ENCODE assay signal across 3 cellular contexts in the genomic region with DNA sequence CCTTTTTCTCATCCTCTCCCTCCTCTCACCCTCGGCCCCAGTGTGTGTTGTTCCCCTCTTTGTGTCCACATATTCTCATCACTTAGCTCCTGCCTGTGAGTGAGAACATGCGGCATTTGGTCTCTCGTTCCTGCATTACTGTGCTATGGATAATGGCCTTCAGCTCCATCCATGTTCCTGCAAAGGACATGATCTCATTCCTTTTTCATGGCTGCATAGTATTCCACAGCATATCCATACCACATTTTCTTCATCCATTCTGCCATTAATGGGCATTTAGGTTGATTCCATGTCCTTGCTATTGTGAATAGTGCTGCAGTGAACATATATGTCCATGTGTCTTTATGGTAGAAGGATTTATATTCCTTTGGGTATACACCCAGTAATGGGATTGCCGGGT.
TF ChIP-seq lines count a peak whose summit lies in the region.

No MANE protein-coding gene starts in this region.

TF ChIP-seq in A549, 52 proteins besides CTCF, POLR2A, EP300 and RAD21:
- no peak for TF ChIP-seq FOSB (CRISPR knock-in tag; IDR thresholded peaks at IDR 0.05)
- TF ChIP-seq MYC (IDR thresholded peaks at IDR 0.05; ENCODE audit: borderline replicate concordance, low read length) = no peak
- 0 out of 2 replicates have a peak, but pooled peaks have one; percentile 66 for TF ChIP-seq CHD4 (IDR thresholded peaks at IDR 0.05; ENCODE audit: borderline replicate concordance)
- no peak for TF ChIP-seq CBX2 (IDR thresholded peaks at IDR 0.05; ENCODE audit: borderline replicate concordance, low read depth)
- TF ChIP-seq ZFP36 (IDR thresholded peaks at IDR 0.05; ENCODE audit: borderline replicate concordance, partially characterized antibody) = no peak
- TF ChIP-seq HDAC2 (IDR thresholded peaks at IDR 0.05) = peak; percentile 55; the same call in 1 of the 2 replicates
- peak; percentile 89; the same call in 1 of the 2 replicates for TF ChIP-seq KDM1A (IDR thresholded peaks at IDR 0.05; ENCODE audit: low read depth)
- TF ChIP-seq, protein P1, sequence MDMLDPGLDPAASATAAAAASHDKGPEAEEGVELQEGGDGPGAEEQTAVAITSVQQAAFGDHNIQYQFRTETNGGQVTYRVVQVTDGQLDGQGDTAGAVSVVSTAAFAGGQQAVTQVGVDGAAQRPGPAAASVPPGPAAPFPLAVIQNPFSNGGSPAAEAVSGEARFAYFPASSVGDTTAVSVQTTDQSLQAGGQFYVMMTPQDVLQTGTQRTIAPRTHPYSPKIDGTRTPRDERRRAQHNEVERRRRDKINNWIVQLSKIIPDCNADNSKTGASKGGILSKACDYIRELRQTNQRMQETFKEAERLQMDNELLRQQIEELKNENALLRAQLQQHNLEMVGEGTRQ (IDR thresholded peaks at IDR 0.05) = no peak
- TF ChIP-seq EHF (CRISPR knock-in tag; IDR thresholded peaks at IDR 0.05) = no peak
- TF ChIP-seq CBX8 (IDR thresholded peaks at IDR 0.05) = no peak
- TF ChIP-seq, protein P2, sequence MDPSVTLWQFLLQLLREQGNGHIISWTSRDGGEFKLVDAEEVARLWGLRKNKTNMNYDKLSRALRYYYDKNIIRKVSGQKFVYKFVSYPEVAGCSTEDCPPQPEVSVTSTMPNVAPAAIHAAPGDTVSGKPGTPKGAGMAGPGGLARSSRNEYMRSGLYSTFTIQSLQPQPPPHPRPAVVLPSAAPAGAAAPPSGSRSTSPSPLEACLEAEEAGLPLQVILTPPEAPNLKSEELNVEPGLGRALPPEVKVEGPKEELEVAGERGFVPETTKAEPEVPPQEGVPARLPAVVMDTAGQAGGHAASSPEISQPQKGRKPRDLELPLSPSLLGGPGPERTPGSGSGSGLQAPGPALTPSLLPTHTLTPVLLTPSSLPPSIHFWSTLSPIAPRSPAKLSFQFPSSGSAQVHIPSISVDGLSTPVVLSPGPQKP (IDR thresholded peaks at IDR 0.05; ENCODE audit: low read depth, low read length) = no peak

TF ChIP-seq in HCT116, 20 proteins besides CTCF, POLR2A, EP300 and RAD21:
- TF ChIP-seq SP1 (IDR thresholded peaks at IDR 0.05; ENCODE audit: low read depth) = no peak
- TF ChIP-seq CBX3 (IDR thresholded peaks at IDR 0.05; ENCODE audit: low read depth) = 0 out of 2 replicates have a peak, but pooled peaks have one; percentile 40

TF ChIP-seq in H1, 55 proteins besides CTCF, POLR2A, EP300 and RAD21:
- no peak for TF ChIP-seq SUZ12 (IDR thresholded peaks at IDR 0.05; ENCODE audit: low read length)
- TF ChIP-seq KDM1A (IDR thresholded peaks at IDR 0.05; ENCODE audit: borderline replicate concordance, low read length) = peak; percentile 95
- TF ChIP-seq KDM5A (IDR thresholded peaks at IDR 0.05; ENCODE audit: low read length) = no peak
